ENCODE assay signal across 1 cellular context in genomic region chr7:134736381-134736780, GRCh38.
TF ChIP-seq lines count a peak whose summit lies in the region.

No MANE protein-coding gene starts in this region.

TF ChIP-seq in SK-N-SH treated with all-trans-retinoic acid at 6 μM for 48 hours, 23 proteins besides CTCF, POLR2A, EP300 and RAD21 (continued from another document):
- TF ChIP-seq, protein P1, sequence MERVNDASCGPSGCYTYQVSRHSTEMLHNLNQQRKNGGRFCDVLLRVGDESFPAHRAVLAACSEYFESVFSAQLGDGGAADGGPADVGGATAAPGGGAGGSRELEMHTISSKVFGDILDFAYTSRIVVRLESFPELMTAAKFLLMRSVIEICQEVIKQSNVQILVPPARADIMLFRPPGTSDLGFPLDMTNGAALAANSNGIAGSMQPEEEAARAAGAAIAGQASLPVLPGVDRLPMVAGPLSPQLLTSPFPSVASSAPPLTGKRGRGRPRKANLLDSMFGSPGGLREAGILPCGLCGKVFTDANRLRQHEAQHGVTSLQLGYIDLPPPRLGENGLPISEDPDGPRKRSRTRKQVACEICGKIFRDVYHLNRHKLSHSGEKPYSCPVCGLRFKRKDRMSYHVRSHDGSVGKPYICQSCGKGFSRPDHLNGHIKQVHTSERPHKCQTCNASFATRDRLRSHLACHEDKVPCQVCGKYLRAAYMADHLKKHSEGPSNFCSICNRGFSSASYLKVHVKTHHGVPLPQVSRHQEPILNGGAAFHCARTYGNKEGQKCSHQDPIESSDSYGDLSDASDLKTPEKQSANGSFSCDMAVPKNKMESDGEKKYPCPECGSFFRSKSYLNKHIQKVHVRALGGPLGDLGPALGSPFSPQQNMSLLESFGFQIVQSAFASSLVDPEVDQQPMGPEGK (CRISPR knock-in tag; IDR thresholded peaks at IDR 0.05; ENCODE audit: borderline replicate concordance), result no peak
- TF ChIP-seq ISL1 (CRISPR knock-in tag; IDR thresholded peaks at IDR 0.05) (no peak), ZNF70 (CRISPR knock-in tag; IDR thresholded peaks at IDR 0.05) (no peak), ARNTL (CRISPR knock-in tag; IDR thresholded peaks at IDR 0.05; ENCODE audit: borderline replicate concordance, low read depth) (no peak), ZFP30 (CRISPR knock-in tag; IDR thresholded peaks at IDR 0.05) (no peak), ZC3H10 (CRISPR knock-in tag; IDR thresholded peaks at IDR 0.05) (no peak), TSHZ2 (CRISPR knock-in tag; IDR thresholded peaks at IDR 0.05) (no peak), ZNF565 (CRISPR knock-in tag; conservative IDR thresholded peaks at IDR 0.05; ENCODE audit: low read depth) (no peak)
